Comparison of ENCODE assay signal across 1 cellular context in genomic region chr11:120674537-120674936, GRCh38.
A peak's percentile ranks its signal among the peaks of the same experiment; 100 is the strongest.
TF ChIP-seq lines count a peak whose summit lies in the region.

No MANE protein-coding gene starts in this region.

TF ChIP-seq in HepG2, 621 proteins besides CTCF, POLR2A, EP300 and RAD21 (continued from another document and continues in another):
- TF ChIP-seq ZNF318 (CRISPR knock-in tag; IDR thresholded peaks at IDR 0.05) (no peak), ELF4 (CRISPR knock-in tag; IDR thresholded peaks at IDR 0.05; ENCODE audit: borderline replicate concordance) (no peak), MAZ (IDR thresholded peaks at IDR 0.05; ENCODE audit: borderline replicate concordance, low read depth, low read length) (peak; percentile 82), MAZ (CRISPR knock-in tag; IDR thresholded peaks at IDR 0.05; ENCODE audit: low read depth) (no peak), ZNF12 (CRISPR knock-in tag; IDR thresholded peaks at IDR 0.05) (no peak), WIZ (CRISPR knock-in tag; IDR thresholded peaks at IDR 0.05) (no peak), PBX3 (CRISPR knock-in tag; IDR thresholded peaks at IDR 0.05; ENCODE audit: borderline replicate concordance) (no peak), ZNF343 (CRISPR knock-in tag; IDR thresholded peaks at IDR 0.05) (no peak), ZNF281 (CRISPR knock-in tag; IDR thresholded peaks at IDR 0.05; ENCODE audit: borderline replicate concordance) (peak; percentile 95), PHB2 (IDR thresholded peaks at IDR 0.05; ENCODE audit: partially characterized antibody) (no peak), SOX6 (IDR thresholded peaks at IDR 0.05) (no peak), SOX6 (CRISPR knock-in tag; IDR thresholded peaks at IDR 0.05) (peak; percentile 67), ZSCAN21 (CRISPR knock-in tag; IDR thresholded peaks at IDR 0.05; ENCODE audit: borderline replicate concordance) (no peak), BCL6 (CRISPR knock-in tag; IDR thresholded peaks at IDR 0.05) (peak; percentile 80), ZNF563 (CRISPR knock-in tag; IDR thresholded peaks at IDR 0.05) (no peak), ATF7-NPFF (CRISPR knock-in tag; IDR thresholded peaks at IDR 0.05; ENCODE audit: low read depth) (no peak), ZNF883 (CRISPR knock-in tag; IDR thresholded peaks at IDR 0.05; ENCODE audit: not compliant biosample characterization) (no peak), ZUFSP (CRISPR knock-in tag; IDR thresholded peaks at IDR 0.05; ENCODE audit: borderline replicate concordance) (no peak), ZNF691 (CRISPR knock-in tag; IDR thresholded peaks at IDR 0.05; ENCODE audit: borderline replicate concordance, low read depth) (no peak), TMF1 (CRISPR knock-in tag; IDR thresholded peaks at IDR 0.05; ENCODE audit: low read depth) (no peak), HOXA3 (CRISPR knock-in tag; IDR thresholded peaks at IDR 0.05) (peak; percentile 43; the same call in 1 of the 2 replicates), YEATS4 (CRISPR knock-in tag; IDR thresholded peaks at IDR 0.05; ENCODE audit: borderline replicate concordance) (peak; percentile 22; the same call in 1 of the 2 replicates), PHF8 (CRISPR knock-in tag; IDR thresholded peaks at IDR 0.05) (no peak), TBX3 (IDR thresholded peaks at IDR 0.05; ENCODE audit: borderline replicate concordance) (no peak), ZNF251 (CRISPR knock-in tag; IDR thresholded peaks at IDR 0.05) (no peak), MTF2 (CRISPR knock-in tag; IDR thresholded peaks at IDR 0.05; ENCODE audit: borderline replicate concordance) (no peak), FOXA1 (IDR thresholded peaks at IDR 0.05) (no peak), FOXA1 (CRISPR knock-in tag; IDR thresholded peaks at IDR 0.05) (no peak), PLSCR1 (CRISPR knock-in tag; IDR thresholded peaks at IDR 0.05; ENCODE audit: borderline replicate concordance) (no peak), SOX5 (CRISPR knock-in tag; IDR thresholded peaks at IDR 0.05; ENCODE audit: borderline replicate concordance) (peak; percentile 67; the same call in 1 of the 2 replicates), CC2D1A (CRISPR knock-in tag; IDR thresholded peaks at IDR 0.05) (no peak), NPAS2 (CRISPR knock-in tag; IDR thresholded peaks at IDR 0.05; ENCODE audit: borderline replicate concordance) (no peak), MIER2 (CRISPR knock-in tag; IDR thresholded peaks at IDR 0.05) (peak; percentile 68; the same call in 1 of the 2 replicates), ZNF142 (CRISPR knock-in tag; IDR thresholded peaks at IDR 0.05) (no peak), SSRP1 (CRISPR knock-in tag; IDR thresholded peaks at IDR 0.05) (no peak), ZNF792 (CRISPR knock-in tag; IDR thresholded peaks at IDR 0.05) (no peak), FOXK2 (IDR thresholded peaks at IDR 0.05) (no peak), SMC3 (IDR thresholded peaks at IDR 0.05; ENCODE audit: low read length) (peak; percentile 17; the same call in 1 of the 2 replicates), ATF4 (CRISPR knock-in tag; IDR thresholded peaks at IDR 0.05) (no peak), RNF2 (conservative IDR thresholded peaks at IDR 0.05; ENCODE audit: low read depth) (0 out of 2 replicates have a peak, but pooled peaks have one; percentile 30), FOXK1 (CRISPR knock-in tag; IDR thresholded peaks at IDR 0.05; ENCODE audit: borderline replicate concordance, low read depth) (peak; percentile 28; the same call in 1 of the 2 replicates)
